8 cellular contexts compared by ENCODE assay signal in the genomic region with DNA sequence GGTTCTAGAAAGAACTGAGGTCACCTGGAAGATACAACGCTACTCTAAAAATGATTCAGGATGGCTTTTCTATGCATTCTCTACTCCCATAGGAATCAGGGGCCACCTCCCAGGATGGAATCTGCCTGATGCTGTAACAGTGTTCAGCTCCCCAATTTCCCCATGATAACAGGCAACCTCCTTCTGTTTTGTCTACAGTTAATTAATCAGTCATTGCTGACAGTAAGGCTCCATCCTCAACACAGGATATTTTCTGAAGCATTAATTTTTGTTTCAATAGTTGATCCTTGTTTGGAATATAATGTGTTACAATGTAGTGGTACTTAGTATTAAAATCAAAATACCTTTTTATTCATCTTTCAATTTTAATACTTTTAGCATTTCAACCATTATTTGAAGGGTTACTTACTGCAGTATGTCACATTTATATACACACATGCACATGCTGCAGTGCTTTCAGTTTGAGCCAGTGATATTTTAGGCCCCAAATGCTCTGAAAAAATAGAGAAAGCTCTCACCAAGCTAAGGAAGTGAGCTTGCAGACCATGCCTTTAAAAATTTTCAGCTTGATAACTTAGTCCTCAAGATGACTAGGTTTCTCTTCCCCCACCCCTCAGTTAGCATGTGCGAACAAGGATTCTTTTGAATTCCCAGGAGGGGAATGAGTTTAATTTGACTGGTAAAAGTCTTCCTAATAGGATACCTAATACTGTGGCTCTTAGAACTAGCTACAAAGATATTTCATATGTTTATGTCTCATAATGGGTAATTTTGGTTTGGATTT. TPM values are rescaled to one million over a fixed set of nuclear protein-coding genes. Genes with fewer than 3 reads are reported as not detected.
A peak's percentile ranks its signal among the peaks of the same experiment; 100 is the strongest.
DNase-seq lines count a peak whose midpoint lies in the region; ATAC-seq and TF ChIP-seq lines count a peak whose summit lies in the region.

No MANE protein-coding gene starts in this region.

- peak; percentile 15 for DNase-seq in activated CD4-positive, alpha-beta T cell treated with anti-CD3 and anti-CD28 coated beads, Interleukin-2, amount 10 ng/mL, durations not matched to agents 7 days and 5 days
- no peak for DNase-seq in activated CD4-positive, alpha-beta T cell treated with anti-CD3 and anti-CD28 coated beads for 48 hours
- no peak for DNase-seq in activated CD4-positive, alpha-beta memory T cell treated with anti-CD3 and anti-CD28 coated beads for 36 hours
- DNase-seq in stimulated activated naive B cell treated with anti-CD40 and anti-IgM and Interleukin-4, amounts not matched to agents 10 μg/mL and 1 μg/mL and 100 μg/mL, for 72 hours = no peak
- DNase-seq in GM03348 (ENCODE audit: low spot score) (no peak), chondrocyte (ENCODE audit: low spot score) (no peak)

- ATAC-seq in HG02938 (IDR thresholded peaks at IDR 0.05; ENCODE audit: unreplicated experiment) (peak; percentile 28), SK-N-SH treated with all-trans-retinoic acid at 6 μM for 48 hours (no peak)
- ATAC-seq in stimulated activated naive B cell treated with anti-CD40 and anti-IgM and Interleukin-4, amounts not matched to agents 10 μg/mL and 1 μg/mL and 100 μg/mL, for 72 hours (replicated peaks) = peak; percentile 48 to 49

- POLR2A ChIA-PET in activated CD4-positive, alpha-beta T cell treated with anti-CD3 and anti-CD28 coated beads, Interleukin-2, amount 10 ng/mL, durations not matched to agents 7 days and 5 days (lab: Charles Lee) = interaction anchor here (0.6 kb wide), 1 partner anchor 110 kb away, joined by 4 read pairs; no protein-coding TSS in a partner anchor
- POLR2A ChIA-PET in activated CD4-positive, alpha-beta memory T cell treated with anti-CD3 and anti-CD28 coated beads for 36 hours (lab: Charles Lee) = interaction anchor here (0.6 to 1.4 kb wide), 2 partner anchors 37 to 303 kb away, joined by 3 read pairs; no protein-coding TSS in a partner anchor

- intact Hi-C loops in activated CD4-positive, alpha-beta memory T cell treated with anti-CD3 and anti-CD28 coated beads for 36 hours (cut with micrococcal nuclease) = loop anchor here (1.0 to 10.0 kb wide), 9 partner anchors 146 to 950 kb away; a partner anchor contains a TSS

- CTCF ChIA-PET in activated CD4-positive, alpha-beta T cell treated with anti-CD3 and anti-CD28 coated beads, Interleukin-2, amount 10 ng/mL, durations not matched to agents 7 days and 5 days (lab: Charles Lee) = interaction anchor here (0.7 kb wide), 1 partner anchor 14 kb away, joined by 4 read pairs; no protein-coding TSS in a partner anchor
- CTCF ChIA-PET in activated CD4-positive, alpha-beta memory T cell treated with anti-CD3 and anti-CD28 coated beads for 36 hours (lab: Charles Lee) = interaction anchor here (0.7 to 2.0 kb wide), 3 partner anchors 148 to 322 kb away, joined by 3 to 6 read pairs (median 3); a partner anchor contains a TSS

- peaks cover 43% of the 10 kb centered on the region for H3K4me1 Mint-ChIP-seq in activated CD4-positive, alpha-beta T cell treated with anti-CD3 and anti-CD28 coated beads, Interleukin-2, amount 10 ng/mL, durations not matched to agents 7 days and 5 days
- peaks cover 64% of the 10 kb centered on the region for H3K4me1 Mint-ChIP-seq in activated CD4-positive, alpha-beta memory T cell treated with anti-CD3 and anti-CD28 coated beads for 36 hours (ENCODE audit: low read depth)
- H3K4me1 Mint-ChIP-seq in stimulated activated naive B cell treated with anti-CD40 and anti-IgM and Interleukin-4, amounts not matched to agents 10 μg/mL and 1 μg/mL and 100 μg/mL, for 72 hours = peaks cover 39 to 73% of the 10 kb centered on the region in 2 donors
- peaks cover 7% of the 10 kb centered on the region for H3K4me1 Mint-ChIP-seq in chondrocyte (ENCODE audit: low read depth)

- no peak for TF ChIP-seq CTCF in chondrocyte (IDR thresholded peaks at IDR 0.05)

- peaks cover 31% of the 10 kb centered on the region for H3K36me3 Mint-ChIP-seq in activated CD4-positive, alpha-beta T cell treated with anti-CD3 and anti-CD28 coated beads, Interleukin-2, amount 10 ng/mL, durations not matched to agents 7 days and 5 days (ENCODE audit: low read depth)
- H3K36me3 Mint-ChIP-seq in activated CD4-positive, alpha-beta memory T cell treated with anti-CD3 and anti-CD28 coated beads for 36 hours = peaks cover 21% of the 10 kb centered on the region
- H3K36me3 Mint-ChIP-seq in stimulated activated naive B cell treated with anti-CD40 and anti-IgM and Interleukin-4, amounts not matched to agents 10 μg/mL and 1 μg/mL and 100 μg/mL, for 72 hours = peaks cover 18 to 23% of the 10 kb centered on the region in 2 donors
- H3K36me3 Mint-ChIP-seq in chondrocyte (ENCODE audit: low read depth) = no peaks in the 10 kb centered on the region

- no peaks in the 10 kb centered on the region for H3K27me3 Mint-ChIP-seq in activated CD4-positive, alpha-beta T cell treated with anti-CD3 and anti-CD28 coated beads, Interleukin-2, amount 10 ng/mL, durations not matched to agents 7 days and 5 days
- H3K27me3 Mint-ChIP-seq in activated CD4-positive, alpha-beta memory T cell treated with anti-CD3 and anti-CD28 coated beads for 36 hours = no peaks in the 10 kb centered on the region
- no peaks in the 10 kb centered on the region for H3K27me3 Mint-ChIP-seq in stimulated activated naive B cell treated with anti-CD40 and anti-IgM and Interleukin-4, amounts not matched to agents 10 μg/mL and 1 μg/mL and 100 μg/mL, for 72 hours
- H3K27me3 Mint-ChIP-seq in chondrocyte (ENCODE audit: low read depth) = no peaks in the 10 kb centered on the region

- peak overlapping the region; percentile 94 for H3K27ac Mint-ChIP-seq in activated CD4-positive, alpha-beta T cell treated with anti-CD3 and anti-CD28 coated beads, Interleukin-2, amount 10 ng/mL, durations not matched to agents 7 days and 5 days
- H3K27ac Mint-ChIP-seq in activated CD4-positive, alpha-beta memory T cell treated with anti-CD3 and anti-CD28 coated beads for 36 hours = peak overlapping the region; percentile 79
- peak overlapping the region; percentile 87 for H3K27ac Mint-ChIP-seq in stimulated activated naive B cell treated with anti-CD40 and anti-IgM and Interleukin-4, amounts not matched to agents 10 μg/mL and 1 μg/mL and 100 μg/mL, for 72 hours
- H3K27ac Mint-ChIP-seq in chondrocyte (ENCODE audit: unreplicated experiment) = no peak overlapping the region

- H3K4me3 Mint-ChIP-seq in activated CD4-positive, alpha-beta T cell treated with anti-CD3 and anti-CD28 coated beads, Interleukin-2, amount 10 ng/mL, durations not matched to agents 7 days and 5 days = peak overlapping the region; percentile 86
- H3K4me3 Mint-ChIP-seq in activated CD4-positive, alpha-beta memory T cell treated with anti-CD3 and anti-CD28 coated beads for 36 hours = peak overlapping the region; percentile 83
- H3K4me3 Mint-ChIP-seq in stimulated activated naive B cell treated with anti-CD40 and anti-IgM and Interleukin-4, amounts not matched to agents 10 μg/mL and 1 μg/mL and 100 μg/mL, for 72 hours = peak overlapping the region; percentile 90 to 94
- H3K4me3 Mint-ChIP-seq in chondrocyte (ENCODE audit: unreplicated experiment) = no peak overlapping the region

- H3K9me3 Mint-ChIP-seq in activated CD4-positive, alpha-beta T cell treated with anti-CD3 and anti-CD28 coated beads, Interleukin-2, amount 10 ng/mL, durations not matched to agents 7 days and 5 days = no peaks in the 10 kb centered on the region
- no peaks in the 10 kb centered on the region for H3K9me3 Mint-ChIP-seq in activated CD4-positive, alpha-beta memory T cell treated with anti-CD3 and anti-CD28 coated beads for 36 hours
- H3K9me3 Mint-ChIP-seq in stimulated activated naive B cell treated with anti-CD40 and anti-IgM and Interleukin-4, amounts not matched to agents 10 μg/mL and 1 μg/mL and 100 μg/mL, for 72 hours = no peaks in the 10 kb centered on the region
- H3K9me3 Mint-ChIP-seq in chondrocyte (ENCODE audit: low read depth) = no peaks in the 10 kb centered on the region

TF ChIP-seq in SK-N-SH treated with all-trans-retinoic acid at 6 μM for 48 hours, 23 proteins besides CTCF, POLR2A, EP300 and RAD21 (continues in another document):
- TF ChIP-seq ZNF70 (CRISPR knock-in tag; IDR thresholded peaks at IDR 0.05) = no peak
- TF ChIP-seq, protein P1, sequence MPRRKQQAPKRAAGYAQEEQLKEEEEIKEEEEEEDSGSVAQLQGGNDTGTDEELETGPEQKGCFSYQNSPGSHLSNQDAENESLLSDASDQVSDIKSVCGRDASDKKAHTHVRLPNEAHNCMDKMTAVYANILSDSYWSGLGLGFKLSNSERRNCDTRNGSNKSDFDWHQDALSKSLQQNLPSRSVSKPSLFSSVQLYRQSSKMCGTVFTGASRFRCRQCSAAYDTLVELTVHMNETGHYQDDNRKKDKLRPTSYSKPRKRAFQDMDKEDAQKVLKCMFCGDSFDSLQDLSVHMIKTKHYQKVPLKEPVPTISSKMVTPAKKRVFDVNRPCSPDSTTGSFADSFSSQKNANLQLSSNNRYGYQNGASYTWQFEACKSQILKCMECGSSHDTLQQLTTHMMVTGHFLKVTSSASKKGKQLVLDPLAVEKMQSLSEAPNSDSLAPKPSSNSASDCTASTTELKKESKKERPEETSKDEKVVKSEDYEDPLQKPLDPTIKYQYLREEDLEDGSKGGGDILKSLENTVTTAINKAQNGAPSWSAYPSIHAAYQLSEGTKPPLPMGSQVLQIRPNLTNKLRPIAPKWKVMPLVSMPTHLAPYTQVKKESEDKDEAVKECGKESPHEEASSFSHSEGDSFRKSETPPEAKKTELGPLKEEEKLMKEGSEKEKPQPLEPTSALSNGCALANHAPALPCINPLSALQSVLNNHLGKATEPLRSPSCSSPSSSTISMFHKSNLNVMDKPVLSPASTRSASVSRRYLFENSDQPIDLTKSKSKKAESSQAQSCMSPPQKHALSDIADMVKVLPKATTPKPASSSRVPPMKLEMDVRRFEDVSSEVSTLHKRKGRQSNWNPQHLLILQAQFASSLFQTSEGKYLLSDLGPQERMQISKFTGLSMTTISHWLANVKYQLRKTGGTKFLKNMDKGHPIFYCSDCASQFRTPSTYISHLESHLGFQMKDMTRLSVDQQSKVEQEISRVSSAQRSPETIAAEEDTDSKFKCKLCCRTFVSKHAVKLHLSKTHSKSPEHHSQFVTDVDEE (CRISPR knock-in tag; IDR thresholded peaks at IDR 0.05) = no peak
- no peak for TF ChIP-seq ZC3H10 (CRISPR knock-in tag; IDR thresholded peaks at IDR 0.05)
- no peak for TF ChIP-seq ESRRG (CRISPR knock-in tag; IDR thresholded peaks at IDR 0.05)

RNA-seq across cellular contexts. Expression of a gene that starts 0.6 kb away (rescaled TPM):
- 10 to 100 TPM; 42.9 to 51.6 TPM for total RNA-seq in activated CD4-positive, alpha-beta T cell treated with anti-CD3 and anti-CD28 coated beads, Interleukin-2, amount 10 ng/mL, durations not matched to agents 7 days and 5 days
- 10 to 100 TPM; 10.9 to 11.3 TPM for total RNA-seq in activated CD4-positive, alpha-beta memory T cell treated with anti-CD3 and anti-CD28 coated beads for 36 hours
- total RNA-seq in chondrocyte = not detected in 3 replicates

Comparison
In these comparisons a context has a peak if more than half of its experiments do, and no peak if none do; other contexts are left out.
1. RNA of a gene that starts 0.6 kb away (total RNA-seq): 42.9 to 51.6 TPM in activated CD4-positive, alpha-beta T cell treated with anti-CD3 and anti-CD28 coated beads, Interleukin-2, amount 10 ng/mL, durations not matched to agents 7 days and 5 days and 10.9 to 11.3 TPM in activated CD4-positive, alpha-beta memory T cell treated with anti-CD3 and anti-CD28 coated beads for 36 hours; not detected in chondrocyte; every median in the first group is over 10 times any median in the second.